25 cellular contexts compared by ENCODE assay signal in the genomic region with DNA sequence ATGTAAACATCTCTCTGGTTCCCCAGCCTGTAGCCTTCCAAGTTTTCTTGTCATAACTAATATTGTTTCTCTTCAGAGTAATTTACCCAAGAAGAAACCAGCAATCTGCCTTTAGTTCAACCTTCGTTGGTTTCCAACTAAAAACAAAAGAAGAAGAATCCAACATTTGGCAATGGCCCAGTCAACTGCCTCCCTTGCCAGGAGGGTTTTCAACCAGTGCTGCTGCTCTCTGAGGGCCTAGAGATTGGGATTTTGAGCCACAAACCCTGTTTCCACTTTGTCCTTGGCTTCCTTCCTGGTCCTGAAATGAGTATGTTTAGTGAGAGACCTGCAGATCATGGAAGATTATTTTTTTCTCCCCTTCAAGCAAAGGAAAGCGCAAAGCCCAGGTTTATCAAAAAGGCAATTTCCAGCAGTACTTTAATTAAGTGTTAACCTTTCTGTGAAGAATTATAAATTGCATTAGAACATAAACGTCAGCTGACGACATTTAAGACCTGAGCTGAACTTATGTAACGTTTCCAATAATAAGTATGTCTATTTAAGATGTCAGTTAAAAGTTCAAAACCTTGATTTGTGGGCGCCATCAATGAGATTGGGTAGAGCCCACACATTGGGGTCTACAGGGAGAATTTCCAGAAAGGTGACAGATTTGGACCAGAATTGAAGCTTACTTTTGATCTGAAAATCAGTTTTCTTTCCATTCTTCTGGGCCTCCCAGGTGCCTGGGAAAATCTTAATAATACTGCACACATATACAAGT.
DNase-seq lines count a peak whose midpoint lies in the region; ATAC-seq, FAIRE-seq and TF ChIP-seq lines count a peak whose summit lies in the region.
"Had no signal": no experiment of that assay in that cellular context is flagged by ENCODE, and none has a peak within 500 bp of the region (broad histone marks: within the 10 kb centered on the region; RNA-seq: fewer than 3 reads in every experiment).

No MANE protein-coding gene starts in this region.

- TF ChIP-seq CTCF in endothelial cell (IDR thresholded peaks at IDR 0.05; ENCODE audit: unreplicated experiment) (no peak), osteocyte (IDR thresholded peaks at IDR 0.05) (no peak), left ventricle myocardium inferior (IDR thresholded peaks at IDR 0.05; ENCODE audit: borderline replicate concordance) (no peak)

- peaks cover 37% of the 10 kb centered on the region for H3K4me1 Mint-ChIP-seq in endothelial cell (ENCODE audit: unreplicated experiment)
- H3K4me1 Mint-ChIP-seq in osteocyte (ENCODE audit: unreplicated experiment) = no peaks in the 10 kb centered on the region
- H3K4me1 Mint-ChIP-seq: B cell; central memory CD8-positive, alpha-beta T cell; immature natural killer cell; mesothelial cell of epicardium had no signal

- no peak overlapping the region for H3K4me3 ChIP-seq in left ventricle myocardium inferior
- H3K4me3 ChIP-seq: left lung, stomach had no signal

- H3K27me3 ChIP-seq in left ventricle myocardium inferior (ENCODE audit: low read depth) = no peaks in the 10 kb centered on the region
- H3K27me3 ChIP-seq: left lung, stomach had no signal

- no peaks in the 10 kb centered on the region for H3K36me3 ChIP-seq in left ventricle myocardium inferior
- H3K36me3 ChIP-seq: left lung, stomach had no signal

- H3K36me3 Mint-ChIP-seq in endothelial cell (ENCODE audit: low read depth, unreplicated experiment) = peaks cover 6% of the 10 kb centered on the region
- H3K36me3 Mint-ChIP-seq in osteocyte (ENCODE audit: unreplicated experiment) = no peaks in the 10 kb centered on the region
- H3K36me3 Mint-ChIP-seq: immature natural killer cell; mesothelial cell of epicardium; natural killer cell treated with Interleukin-12 subunit alpha and Interleukin-12 subunit beta and Interleukin-15 and Interleukin-18, amount 100 ng/mL, for 72 hours had no signal

- peaks cover 5% of the 10 kb centered on the region for H3K9me3 Mint-ChIP-seq in endothelial cell (ENCODE audit: unreplicated experiment)
- H3K9me3 Mint-ChIP-seq in osteocyte (ENCODE audit: unreplicated experiment) = no peaks in the 10 kb centered on the region
- H3K9me3 Mint-ChIP-seq: activated B cell treated with CpG ODN at 0.5 μM for 24 hours; central memory CD8-positive, alpha-beta T cell; mesothelial cell of epicardium; natural killer cell treated with Interleukin-12 subunit alpha and Interleukin-12 subunit beta and Interleukin-15 and Interleukin-18, amount 100 ng/mL, for 72 hours had no signal

- ATAC-seq in HG03280 (IDR thresholded peaks at IDR 0.05; ENCODE audit: unreplicated experiment) = no peak
- no peak for ATAC-seq in GM19463 (IDR thresholded peaks at IDR 0.05; ENCODE audit: unreplicated experiment)
- ATAC-seq: HCT116; left lung; natural killer cell treated with Interleukin-12 subunit alpha and Interleukin-12 subunit beta and Interleukin-15 and Interleukin-18, amount 100 ng/mL, for 72 hours; PC-3 had no signal

- FAIRE-seq in HTR-8/SVneo (lab: Jason Lieb, UNC) = no peak
- FAIRE-seq: A204.1 had no signal

- H3K4me3 Mint-ChIP-seq in endothelial cell (ENCODE audit: unreplicated experiment) = no peak overlapping the region
- H3K4me3 Mint-ChIP-seq in osteocyte (ENCODE audit: unreplicated experiment) = no peak overlapping the region
- H3K4me3 Mint-ChIP-seq: activated B cell treated with CpG ODN at 0.5 μM for 24 hours; B cell; central memory CD8-positive, alpha-beta T cell; immature natural killer cell; mesothelial cell of epicardium; natural killer cell treated with Interleukin-12 subunit alpha and Interleukin-12 subunit beta and Interleukin-15 and Interleukin-18, amount 100 ng/mL, for 72 hours had no signal

- H3K4me1 ChIP-seq in left ventricle myocardium inferior = peaks cover 6% of the 10 kb centered on the region
- H3K4me1 ChIP-seq: left lung had no signal

- H3K27me3 Mint-ChIP-seq in endothelial cell (ENCODE audit: unreplicated experiment) (peaks cover 3% of the 10 kb centered on the region), osteocyte (ENCODE audit: unreplicated experiment) (peaks cover 8% of the 10 kb centered on the region)
- H3K27me3 Mint-ChIP-seq: activated B cell treated with CpG ODN at 0.5 μM for 24 hours, B cell had no signal

- no peak overlapping the region for H3K27ac ChIP-seq in left ventricle myocardium inferior (replicated peaks)
- H3K27ac ChIP-seq: left lung had no signal

- intact Hi-C loops in left ventricle myocardium inferior (cut with micrococcal nuclease) = no loop called here

- H3K27ac Mint-ChIP-seq in endothelial cell (ENCODE audit: unreplicated experiment) = peak overlapping the region; percentile 54
- no peak overlapping the region for H3K27ac Mint-ChIP-seq in osteocyte (ENCODE audit: unreplicated experiment)
- H3K27ac Mint-ChIP-seq: activated B cell treated with CpG ODN at 0.5 μM for 24 hours; B cell; immature natural killer cell; mesothelial cell of epicardium; natural killer cell treated with Interleukin-12 subunit alpha and Interleukin-12 subunit beta and Interleukin-15 and Interleukin-18, amount 100 ng/mL, for 72 hours had no signal

- DNase-seq in Ammon's horn (ENCODE audit: low spot score) (peak; percentile 32), NCI-H446 (lab: John Stamatoyannopoulos, UW) (peak; percentile 53 to 90), endothelial cell (ENCODE audit: low spot score) (no peak), osteocyte (ENCODE audit: extremely low spot score, unreplicated experiment) (peak; percentile 30), left ventricle myocardium inferior (no peak), HTR-8/SVneo (ENCODE audit: insufficient read length, low spot score) (no peak)
- DNase-seq: activated B cell treated with CpG ODN at 0.5 μM for 24 hours; activated naive CD4-positive, alpha-beta T cell treated with anti-CD3 and anti-CD28 coated beads, Interleukin-2, amount 50 U/mL, for 16 hours; foreskin fibroblast; immature natural killer cell; left lung; NCI-H1105; PC-3; SHP77; stimulated activated CD8-positive, alpha-beta memory T cell treated with anti-CD3 and anti-CD28 coated beads, Interleukin-4, amount 100 ng/mL, for 48 hours; stomach; T1000 had no signal

- no peaks in the 10 kb centered on the region for H3K9me3 ChIP-seq in left ventricle myocardium inferior (replicated peaks)
- H3K9me3 ChIP-seq: left lung, stomach had no signal

Comparison
In these comparisons a context has a peak if more than half of its experiments do, and no peak if none do; other contexts are left out.
1. DNase-seq: peak in Ammon's horn (single experiment), NCI-H446 (2 of 2) and osteocyte (single experiment); none in endothelial cell (single experiment), left ventricle myocardium inferior (single experiment) and HTR-8/SVneo (single experiment).